1 cellular context compared by ENCODE assay signal in genomic region chr19:48441360-48442050, GRCh38.
TF ChIP-seq lines count a peak whose summit lies in the region.

No MANE protein-coding gene starts in this region.

TF ChIP-seq in HepG2, 621 proteins besides CTCF, POLR2A, EP300 and RAD21:
- TF ChIP-seq ZMYM3 (CRISPR knock-in tag; IDR thresholded peaks at IDR 0.05) (peak; percentile 54; the same call in 1 of the 2 replicates), HNF1B (CRISPR knock-in tag; IDR thresholded peaks at IDR 0.05) (no peak), ZNF629 (CRISPR knock-in tag; conservative IDR thresholded peaks at IDR 0.05) (peak; percentile 87), ZNF44 (CRISPR knock-in tag; IDR thresholded peaks at IDR 0.05) (no peak)
